Comparison of ENCODE assay signal across 27 cellular contexts in the genomic region with DNA sequence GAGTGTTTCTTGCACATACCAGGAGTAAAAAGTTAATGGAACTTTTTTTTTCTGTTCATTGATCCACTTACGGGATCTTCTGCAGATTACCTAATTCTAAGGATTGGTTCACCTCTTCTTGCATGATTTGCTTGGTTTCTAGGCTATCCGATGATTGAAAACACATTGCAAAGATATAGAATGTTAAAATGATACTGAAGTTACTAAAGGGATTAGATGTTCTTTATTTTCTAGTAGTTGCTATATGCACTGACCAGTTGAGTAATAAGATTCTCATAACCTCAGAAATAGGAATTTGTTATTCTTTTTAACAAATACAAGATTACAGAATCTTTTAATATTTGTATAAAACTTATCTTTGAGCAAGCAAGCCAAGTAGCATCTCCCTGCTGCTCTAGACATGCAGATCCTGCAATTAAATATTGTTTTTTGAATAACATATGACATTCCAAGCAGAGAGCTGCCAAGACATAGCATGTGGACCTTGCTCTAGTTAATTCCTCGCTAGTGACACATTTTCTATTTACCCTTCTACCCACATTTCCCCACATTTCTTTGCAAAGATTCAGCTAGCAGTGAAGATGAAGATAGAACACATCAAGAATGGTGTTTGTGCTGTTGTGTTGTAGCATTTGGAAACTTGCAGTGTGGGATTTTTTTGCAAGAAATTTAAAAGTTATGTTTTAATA. TPM values are rescaled to one million over a fixed set of nuclear protein-coding genes. Genes with fewer than 3 reads are reported as not detected.
DNase-seq lines count a peak whose midpoint lies in the region; ATAC-seq, FAIRE-seq and TF ChIP-seq lines count a peak whose summit lies in the region.
"Had no signal": no experiment of that assay in that cellular context is flagged by ENCODE, and none has a peak within 500 bp of the region (broad histone marks: within the 10 kb centered on the region; RNA-seq: fewer than 3 reads in every experiment).

No MANE protein-coding gene starts in this region.

- H3K4me1 ChIP-seq in GM23248 (ENCODE audit: insufficient read depth) = peaks cover 25% of the 10 kb centered on the region
- H3K4me1 ChIP-seq in astrocyte (ENCODE audit: insufficient read depth, low read length) = peaks cover 13% of the 10 kb centered on the region
- H3K4me1 ChIP-seq in smooth muscle cell (ENCODE audit: low read depth) = no peaks in the 10 kb centered on the region
- H3K4me1 ChIP-seq in transverse colon = peaks cover 0 to 8% (median 0%) of the 10 kb centered on the region in 4 donors
- H3K4me1 ChIP-seq: foreskin keratinocyte had no signal

- H3K27ac Mint-ChIP-seq in astrocyte (ENCODE audit: unreplicated experiment) = no peak overlapping the region
- H3K27ac Mint-ChIP-seq: activated CD4-positive, alpha-beta T cell treated with anti-CD3 and anti-CD28 coated beads for 36 hours; CD8-positive, alpha-beta T cell; naive B cell; T-helper 2 cell treated with Interferon-gamma antibody and Interleukin-4, amounts not matched to agents 5 μg/mL and 100 μg/mL, for 36 hours had no signal

- H3K79me2 ChIP-seq in GM23248 (ENCODE audit: insufficient read depth) (peaks cover 89% of the 10 kb centered on the region), astrocyte (ENCODE audit: insufficient read depth, low read length) (peaks cover 66% of the 10 kb centered on the region), smooth muscle cell (ENCODE audit: low read depth) (peaks cover 66% of the 10 kb centered on the region)

- peak; percentile 58 for FAIRE-seq in astrocyte (lab: Jason Lieb, UNC)
- FAIRE-seq: GM19239, small intestine had no signal

- H3K4me3 Mint-ChIP-seq in astrocyte (ENCODE audit: unreplicated experiment) = no peak overlapping the region
- H3K4me3 Mint-ChIP-seq: activated CD4-positive, alpha-beta T cell treated with anti-CD3 and anti-CD28 coated beads for 36 hours; CD8-positive, alpha-beta T cell; naive B cell; T-helper 2 cell treated with Interferon-gamma antibody and Interleukin-4, amounts not matched to agents 5 μg/mL and 100 μg/mL, for 36 hours had no signal

- ATAC-seq in HG02610 (IDR thresholded peaks at IDR 0.05; ENCODE audit: unreplicated experiment) = no peak
- ATAC-seq: activated CD4-positive, alpha-beta T cell treated with anti-CD3 and anti-CD28 coated beads for 36 hours; body of pancreas; CD8-positive, alpha-beta T cell; foreskin keratinocyte; heart right ventricle had no signal

- TF ChIP-seq EP300 in transverse colon (IDR thresholded peaks at IDR 0.05; ENCODE audit: low read depth) = no peak

- DNase-seq in GM23248 (peak; percentile 81), astrocyte (ENCODE audit: low read depth) (peak; percentile 51), kidney tubule cell (ENCODE audit: low spot score) (peak; percentile 25), smooth muscle cell (lab: John Stamatoyannopoulos, UW; ENCODE audit: unreplicated experiment) (no peak), transverse colon (no peak), hippocampal formation (lab: John Stamatoyannopoulos, UW) (no peak), NCI-H748 treated with DMSO at 0.1 percent for 48 hours (lab: John Stamatoyannopoulos, UW) (no peak)
- DNase-seq: activated CD4-positive, alpha-beta T cell treated with anti-CD3 and anti-CD28 coated beads for 36 hours; activated CD8-positive, alpha-beta memory T cell treated with anti-CD3 and anti-CD28 coated beads for 24 hours; activated gamma-delta T cell; body of pancreas; CD8-positive, alpha-beta T cell; cerebellar nuclear complex; foreskin keratinocyte; heart right ventricle; naive B cell; NCI-H1694; NCI-H446 treated with DMSO at 0.1 percent for 48 hours; PC-9; Right ventricle myocardium superior; small intestine; stimulated activated CD4-positive, alpha-beta T cell treated with anti-CD3 and anti-CD28 coated beads, Interleukin-2, amount 100 ng/mL, for 24 hours; stomach; thyroid gland had no signal

- no peak overlapping the region for H2AFZ ChIP-seq in GM23248
- no peak overlapping the region for H2AFZ ChIP-seq in astrocyte (ENCODE audit: low read depth, low read length)
- H2AFZ ChIP-seq in smooth muscle cell (ENCODE audit: low read depth) = no peak overlapping the region
- H2AFZ ChIP-seq: PC-9 had no signal

- H3K4me3 ChIP-seq in GM23248 = no peak overlapping the region
- no peak overlapping the region for H3K4me3 ChIP-seq in astrocyte (ENCODE audit: insufficient read depth, low read depth, low read length)
- H3K4me3 ChIP-seq in smooth muscle cell = no peak overlapping the region
- no peak overlapping the region for H3K4me3 ChIP-seq in transverse colon
- H3K4me3 ChIP-seq: body of pancreas, heart right ventricle, PC-9, stomach, thyroid gland had no signal

- in situ Hi-C loops in GM23248 (cut with MboI) = no loop called here
- in situ Hi-C loops in transverse colon (cut with MboI; ENCODE audit: low pct_ligation_motif_present in 1 of 4, low pct_unique_long_range_greater_than_20kb in 1 of 4, low sequenced_read_pairs in 3 of 4) = no loop called here

- no peak for TF ChIP-seq POLR2A in transverse colon (IDR thresholded peaks at IDR 0.05)

- H3K9ac ChIP-seq in GM23248 (no peak overlapping the region), astrocyte (ENCODE audit: low read length) (no peak overlapping the region), smooth muscle cell (ENCODE audit: low read depth) (no peak overlapping the region)

- peaks cover 8% of the 10 kb centered on the region for H3K4me1 Mint-ChIP-seq in astrocyte (ENCODE audit: low read depth, unreplicated experiment)
- H3K4me1 Mint-ChIP-seq: activated CD4-positive, alpha-beta T cell treated with anti-CD3 and anti-CD28 coated beads for 36 hours; naive B cell had no signal

- H3K9me3 Mint-ChIP-seq in astrocyte (ENCODE audit: unreplicated experiment) = no peaks in the 10 kb centered on the region
- H3K9me3 Mint-ChIP-seq: T-helper 2 cell treated with Interferon-gamma antibody and Interleukin-4, amounts not matched to agents 5 μg/mL and 100 μg/mL, for 36 hours had no signal

- H3K27ac ChIP-seq in GM23248 (peak overlapping the region; percentile 51), astrocyte (ENCODE audit: low read depth, low read length) (no peak overlapping the region), smooth muscle cell (ENCODE audit: low read depth) (peak overlapping the region; percentile 26), transverse colon (no peak overlapping the region)
- H3K27ac ChIP-seq: body of pancreas, foreskin keratinocyte, heart right ventricle, PC-9, stomach, thyroid gland had no signal

- H3K9me3 ChIP-seq in GM23248 (ENCODE audit: low read depth) = no peaks in the 10 kb centered on the region
- no peaks in the 10 kb centered on the region for H3K9me3 ChIP-seq in astrocyte (ENCODE audit: insufficient read depth, low read depth, low read length)
- H3K9me3 ChIP-seq in smooth muscle cell (replicated peaks; ENCODE audit: low read depth) = no peaks in the 10 kb centered on the region
- no peaks in the 10 kb centered on the region for H3K9me3 ChIP-seq in transverse colon
- H3K9me3 ChIP-seq: body of pancreas, stomach, thyroid gland had no signal

- 42 to 45% methylated on average over 3 of the region's 3 CpGs for WGBS in GM23248 (ENCODE audit: low coverage in 1 of 2, low lambda C conversion rate in 2 of 2, missing lambda C conversion rate in 2 of 2), 2 experiments
- WGBS in smooth muscle cell (ENCODE audit: low lambda C conversion rate) = 90% methylated on average over 3 of the region's 3 CpGs
- WGBS in transverse colon (ENCODE audit: low coverage in 1 of 2), 2 donors = 64 to 67% methylated on average over 3 of the region's 3 CpGs

- intact Hi-C loops in transverse colon (cut with DNase I; ENCODE audit: low total_unique reads) = no loop called here

- H3K9me2 ChIP-seq in GM23248 (ENCODE audit: insufficient read depth) = no peaks in the 10 kb centered on the region

- H3K27me3 ChIP-seq in GM23248 (replicated peaks; ENCODE audit: insufficient read depth) = no peaks in the 10 kb centered on the region
- no peaks in the 10 kb centered on the region for H3K27me3 ChIP-seq in astrocyte (ENCODE audit: insufficient read depth, low read length)
- H3K27me3 ChIP-seq in smooth muscle cell (ENCODE audit: low read depth) = no peaks in the 10 kb centered on the region
- no peaks in the 10 kb centered on the region for H3K27me3 ChIP-seq in transverse colon
- H3K27me3 ChIP-seq: body of pancreas, foreskin keratinocyte, heart right ventricle, stomach, thyroid gland had no signal

- peaks cover 5% of the 10 kb centered on the region for H3F3A ChIP-seq in GM23248 (ENCODE audit: insufficient read depth)
- H3F3A ChIP-seq in smooth muscle cell (ENCODE audit: low read depth) = peaks cover 6% of the 10 kb centered on the region

- H4K20me1 ChIP-seq in GM23248 (ENCODE audit: insufficient read depth) (no peaks in the 10 kb centered on the region), astrocyte (ENCODE audit: insufficient read depth, low read length) (peaks cover 38% of the 10 kb centered on the region), smooth muscle cell (ENCODE audit: low read depth) (peaks cover 14% of the 10 kb centered on the region)

- 0 out of 2 replicates have a peak, but pooled peaks cover 3% of the 10 kb centered on the region for H3K36me3 ChIP-seq in GM23248 (ENCODE audit: low read depth)
- no peaks in the 10 kb centered on the region for H3K36me3 ChIP-seq in astrocyte (ENCODE audit: insufficient read depth, low read length)
- peaks cover 9% of the 10 kb centered on the region for H3K36me3 ChIP-seq in smooth muscle cell (ENCODE audit: low read depth)
- H3K36me3 ChIP-seq in transverse colon = no peaks in the 10 kb centered on the region
- H3K36me3 ChIP-seq: stomach, thyroid gland had no signal

- peak overlapping the region; percentile 29 for H3K4me2 ChIP-seq in GM23248 (ENCODE audit: unreplicated experiment)
- no peak overlapping the region for H3K4me2 ChIP-seq in astrocyte (ENCODE audit: low read length)
- no peak overlapping the region for H3K4me2 ChIP-seq in smooth muscle cell
- H3K4me2 ChIP-seq: PC-9 had no signal

- peaks cover 29% of the 10 kb centered on the region for H3K36me3 Mint-ChIP-seq in astrocyte (ENCODE audit: low read depth, unreplicated experiment)
- H3K36me3 Mint-ChIP-seq: CD8-positive, alpha-beta T cell; naive B cell had no signal

- TF ChIP-seq CTCF in astrocyte (IDR thresholded peaks at IDR 0.05; ENCODE audit: insufficient read depth, low read depth, low read length) (no peak), smooth muscle cell (IDR thresholded peaks at IDR 0.05; ENCODE audit: borderline replicate concordance, insufficient read depth, poor library complexity, severe bottlenecking) (no peak), transverse colon (IDR thresholded peaks at IDR 0.05) (no peak)

- H3K27me3 Mint-ChIP-seq in astrocyte (ENCODE audit: low read depth, unreplicated experiment) = no peaks in the 10 kb centered on the region

RNA-seq across cellular contexts. Expression of a gene that starts 51.7 kb away (rescaled TPM):
- not detected in 2 replicates for total RNA-seq in GM23248 (2014; rRNA removed; shearing (Covaris generic))
- polyA plus RNA-seq in GM23248 (2016; fragmentation: Nextera tagmentation; extraction: Ambion mirVana) (not detected in 2 replicates), smooth muscle cell (0.38 TPM in 1 of 2 replicates, not detected in the other)
- total RNA-seq in astrocyte (not detected in 2 replicates), smooth muscle cell (not detected in 2 replicates), transverse colon (not detected)
- total RNA-seq: activated CD4-positive, alpha-beta T cell treated with anti-CD3 and anti-CD28 coated beads for 36 hours; body of pancreas; CD8-positive, alpha-beta T cell; foreskin keratinocyte; heart right ventricle; PC-9; Right ventricle myocardium superior; stomach; thyroid gland had no signal
- polyA plus RNA-seq: foreskin keratinocyte, heart right ventricle, small intestine, stomach had no signal

Comparison
In these comparisons a context has a peak if more than half of its experiments do, and no peak if none do; other contexts are left out.
1. DNase-seq: peak in GM23248 (single experiment), astrocyte (single experiment) and kidney tubule cell (single experiment); none in smooth muscle cell (single experiment), transverse colon (single experiment), hippocampal formation (0 of 2) and NCI-H748 treated with DMSO at 0.1 percent for 48 hours (single experiment).
2. H3K27ac ChIP-seq: peak in GM23248 (single experiment) and smooth muscle cell (single experiment); none in astrocyte (single experiment) and transverse colon (0 of 4).